In genomic region chr1:86703696-86704455, GRCh38 we compare ENCODE assay signal across 8 cellular contexts. TPM values are rescaled to one million over a fixed set of nuclear protein-coding genes. Genes with fewer than 3 reads are reported as not detected.
DNase-seq lines count a peak whose midpoint lies in the region; ATAC-seq, FAIRE-seq and TF ChIP-seq lines count a peak whose summit lies in the region.

No MANE protein-coding gene starts in this region.

- H2AFZ ChIP-seq in parathyroid adenoma, result peak overlapping the region; percentile 95

- H3K4me3 ChIP-seq in BE2C (ENCODE audit: low read depth, low read length) (peak overlapping the region; percentile 78), cardiac muscle cell (peak overlapping the region; percentile 72), parathyroid adenoma (ENCODE audit: low read depth, low read length) (peak overlapping the region; percentile 74)

- peak; percentile 47 for ATAC-seq in GM18907 (IDR thresholded peaks at IDR 0.05; ENCODE audit: unreplicated experiment)
- ATAC-seq in HG03135 (IDR thresholded peaks at IDR 0.05; ENCODE audit: unreplicated experiment), result peak; percentile 34

- H3K9me3 ChIP-seq in BE2C (no peaks in the 10 kb centered on the region), cardiac muscle cell (ENCODE audit: low read depth) (no peaks in the 10 kb centered on the region), parathyroid adenoma (ENCODE audit: control insufficient read depth, low read length) (no peaks in the 10 kb centered on the region)

- no peak for DNase-seq in BE2C
- DNase-seq in NCI-H526 (lab: John Stamatoyannopoulos, UW), result peak; percentile 77 to 88
- peak; percentile 30 to 32 for DNase-seq in activated T-helper 1 cell treated with anti-CD3 and anti-CD28 coated beads, Interleukin-2, amount 50 U/mL, for 16 hours (ENCODE audit: low read depth in 1 of 2, low spot score in 1 of 2)
- DNase-seq in cardiac muscle cell (ENCODE audit: low read depth in 1 of 2, low spot score in 1 of 2), result no peak
- DNase-seq in D721Med (ENCODE audit: insufficient read length, low spot score), result no peak

- no peaks in the 10 kb centered on the region for H3K36me3 ChIP-seq in BE2C
- no peaks in the 10 kb centered on the region for H3K36me3 ChIP-seq in cardiac muscle cell
- H3K36me3 ChIP-seq in parathyroid adenoma (ENCODE audit: control insufficient read depth, insufficient read depth, low read length), result no peaks in the 10 kb centered on the region

- H3K27ac ChIP-seq in cardiac muscle cell, result peak overlapping the region; percentile 94
- peak overlapping the region; percentile 93 for H3K27ac ChIP-seq in parathyroid adenoma

- TF ChIP-seq CTCF in BE2C (IDR thresholded peaks at IDR 0.05; ENCODE audit: low read depth, low read length) (no peak), cardiac muscle cell (IDR thresholded peaks at IDR 0.05; ENCODE audit: low read depth, low read length) (no peak), parathyroid adenoma (IDR thresholded peaks at IDR 0.05) (no peak), D721Med (IDR thresholded peaks at IDR 0.05; ENCODE audit: insufficient read depth, missing control alignments) (no peak)

- FAIRE-seq in D721Med (lab: Jason Lieb, UNC), result no peak

- peak overlapping the region; percentile 88 for H3K4me2 ChIP-seq in parathyroid adenoma (ENCODE audit: low read length)

- H3K4me1 ChIP-seq in BE2C (no peaks in the 10 kb centered on the region), cardiac muscle cell (ENCODE audit: low read depth) (peaks cover 17% of the 10 kb centered on the region), parathyroid adenoma (peaks cover 4% of the 10 kb centered on the region)

- no peaks in the 10 kb centered on the region for H3K27me3 ChIP-seq in BE2C
- no peaks in the 10 kb centered on the region for H3K27me3 ChIP-seq in cardiac muscle cell
- no peaks in the 10 kb centered on the region for H3K27me3 ChIP-seq in parathyroid adenoma (ENCODE audit: control insufficient read depth, insufficient read depth, low read length)

- H3K9ac ChIP-seq in parathyroid adenoma, result no peak overlapping the region

- H3K79me2 ChIP-seq in parathyroid adenoma, result peaks cover 10% of the 10 kb centered on the region

RNA-seq across cellular contexts. Expression of gene SH3GLB1, which starts 0.5 kb away (rescaled TPM):
- 22.0 TPM for polyA plus RNA-seq in BE2C (2012; ENCODE audit: insufficient read depth, insufficient read length, low read depth)
- total RNA-seq in cardiac muscle cell, result 35.7 and 41.5 TPM in 2 replicates
- 57.4 and 62.6 TPM in 2 replicates for polyA plus RNA-seq in cardiac muscle cell

Comparison
In these comparisons a context has a peak if more than half of its experiments do, and no peak if none do; other contexts are left out.
1. DNase-seq: peak in NCI-H526 (2 of 2) and activated T-helper 1 cell treated with anti-CD3 and anti-CD28 coated beads, Interleukin-2, amount 50 U/mL, for 16 hours (2 of 2); none in BE2C (single experiment), cardiac muscle cell (0 of 2) and D721Med (single experiment).
2. Peak in every context shown above with its lines, with median percentiles within 50 percentile points of each other: H3K4me3 ChIP-seq.